In genomic region chr6:11139051-11139960, GRCh38 we compare ENCODE assay signal across 13 cellular contexts. TPM values are rescaled to one million over a fixed set of nuclear protein-coding genes. Genes with fewer than 3 reads are reported as not detected.
DNase-seq lines count a peak whose midpoint lies in the region; ATAC-seq and TF ChIP-seq lines count a peak whose summit lies in the region.
"Had no signal": no experiment of that assay in that cellular context is flagged by ENCODE, and none has a peak within 500 bp of the region (broad histone marks: within the 10 kb centered on the region; RNA-seq: fewer than 3 reads in every experiment).

No MANE protein-coding gene starts in this region.

- H3K27ac Mint-ChIP-seq in type B pancreatic cell = peak overlapping the region; percentile 3
- H3K27ac Mint-ChIP-seq: nephron progenitor cell had no signal

- peaks cover 14% of the 10 kb centered on the region for H3K36me3 Mint-ChIP-seq in type B pancreatic cell

- H3K4me1 ChIP-seq in heart left ventricle = peaks cover 0 to 14% (median 0%) of the 10 kb centered on the region in 12 donors

- no peak overlapping the region for H3K27ac ChIP-seq in heart left ventricle
- H3K27ac ChIP-seq: BLaER1, thoracic aorta had no signal

- H3K4me3 ChIP-seq in heart left ventricle (no peak overlapping the region), choroid plexus epithelial cell (ENCODE audit: low read depth, low read length) (no peak overlapping the region)
- H3K4me3 ChIP-seq: BLaER1, thoracic aorta had no signal

- no peak overlapping the region for H3K4me3 Mint-ChIP-seq in type B pancreatic cell
- H3K4me3 Mint-ChIP-seq: immature natural killer cell, nephron progenitor cell had no signal

- H3K36me3 ChIP-seq in heart left ventricle = peaks cover 0 to 20% (median 15%) of the 10 kb centered on the region in 9 donors

- no peaks in the 10 kb centered on the region for H3K27me3 Mint-ChIP-seq in type B pancreatic cell

- intact Hi-C loops in left cardiac atrium (cut with DNase I) = no loop called here
- intact Hi-C loops in heart left ventricle (cut with DNase I) = no loop called here

- TF ChIP-seq CTCF in heart left ventricle (IDR thresholded peaks at IDR 0.05) (no peak), choroid plexus epithelial cell (conservative IDR thresholded peaks at IDR 0.05; ENCODE audit: low read depth, low read length) (no peak), type B pancreatic cell (conservative IDR thresholded peaks at IDR 0.05) (no peak)

- no peak for TF ChIP-seq POLR2A in heart left ventricle (IDR thresholded peaks at IDR 0.05)

- DNase-seq in left cardiac atrium (no peak), heart left ventricle (no peak), LHCN-M2 (ENCODE audit: low read depth) (peak; percentile 21), choroid plexus epithelial cell (ENCODE audit: low read depth) (peak; percentile 55), type B pancreatic cell (ENCODE audit: extremely low spot score, unreplicated experiment) (no peak), DMS114 treated with DMSO at 0.1 percent for 48 hours (lab: John Stamatoyannopoulos, UW; ENCODE audit: unreplicated experiment) (no peak), hippocampal formation (lab: John Stamatoyannopoulos, UW) (no peak), foreskin melanocyte (no peak)
- DNase-seq: immature natural killer cell, NCI-H524 treated with DMSO at 0.1 percent for 48 hours, nephron progenitor cell had no signal

- no peaks in the 10 kb centered on the region for H3K9me3 ChIP-seq in heart left ventricle
- H3K9me3 ChIP-seq: BLaER1, thoracic aorta had no signal

- 84 to 94% (median 90%) methylated on average over 3 of the region's 3 CpGs for WGBS in heart left ventricle, 4 donors

- H3K9me3 Mint-ChIP-seq in type B pancreatic cell = no peaks in the 10 kb centered on the region
- H3K9me3 Mint-ChIP-seq: immature natural killer cell, nephron progenitor cell had no signal

- H3K27me3 ChIP-seq in heart left ventricle = no peaks in the 10 kb centered on the region
- H3K27me3 ChIP-seq: BLaER1 had no signal

- ATAC-seq in left cardiac atrium (peak; percentile 30 to 77), heart left ventricle (no peak)

- H3K4me1 Mint-ChIP-seq in type B pancreatic cell (ENCODE audit: unreplicated experiment) = peaks cover 1% of the 10 kb centered on the region

RNA-seq across cellular contexts. Expression of gene ERVFRD-1, which starts 27.8 kb away (rescaled TPM):
- total RNA-seq in left cardiac atrium (under 1 TPM in 1 of 2 donors, not detected in 1; 0.09 TPM), heart left ventricle (under 1 TPM in 2 of 9 donors, not detected in 7; 0.07 to 0.18 TPM), LHCN-M2 (2014; rRNA removed) (not detected in 2 replicates), type B pancreatic cell (ENCODE audit: low replicate concordance) (not detected in 2 replicates)
- under 1 TPM in 1 of 2 donors, not detected in 1; 0.08 TPM for polyA plus RNA-seq in heart left ventricle
- 0.04 TPM for polyA plus RNA-seq in LHCN-M2 (2012)
- total RNA-seq: thoracic aorta had no signal

RNA-seq across cellular contexts. Expression of gene SMIM13, which starts 45.7 kb away (rescaled TPM):
- 10 to 100 TPM; 10.9 to 11.3 TPM for total RNA-seq in left cardiac atrium
- 10 to 100 TPM in 7 of 9 donors, 1 to 10 TPM in 2; 9.4 to 14.6 (median 12.3) TPM for total RNA-seq in heart left ventricle
- 10 to 100 TPM in 1 of 2 donors, 1 to 10 TPM in 1; 4.6 to 18.4 TPM for polyA plus RNA-seq in heart left ventricle
- 9.4 and 11.4 TPM in 2 replicates for total RNA-seq in LHCN-M2 (2014; rRNA removed)
- 5.5 TPM for polyA plus RNA-seq in LHCN-M2 (2012)
- 13.9 and 15.1 TPM in 2 replicates for total RNA-seq in type B pancreatic cell (ENCODE audit: low replicate concordance)

Comparison
In these comparisons a context has a peak if more than half of its experiments do, and no peak if none do; other contexts are left out.
1. ATAC-seq: peak in left cardiac atrium (2 of 2); none in heart left ventricle (0 of 4).
2. DNase-seq: peak in LHCN-M2 (single experiment) and choroid plexus epithelial cell (single experiment); none in left cardiac atrium (single experiment), heart left ventricle (0 of 5), type B pancreatic cell (single experiment), DMS114 treated with DMSO at 0.1 percent for 48 hours (single experiment), hippocampal formation (0 of 2) and foreskin melanocyte (single experiment).